In the genomic region with DNA sequence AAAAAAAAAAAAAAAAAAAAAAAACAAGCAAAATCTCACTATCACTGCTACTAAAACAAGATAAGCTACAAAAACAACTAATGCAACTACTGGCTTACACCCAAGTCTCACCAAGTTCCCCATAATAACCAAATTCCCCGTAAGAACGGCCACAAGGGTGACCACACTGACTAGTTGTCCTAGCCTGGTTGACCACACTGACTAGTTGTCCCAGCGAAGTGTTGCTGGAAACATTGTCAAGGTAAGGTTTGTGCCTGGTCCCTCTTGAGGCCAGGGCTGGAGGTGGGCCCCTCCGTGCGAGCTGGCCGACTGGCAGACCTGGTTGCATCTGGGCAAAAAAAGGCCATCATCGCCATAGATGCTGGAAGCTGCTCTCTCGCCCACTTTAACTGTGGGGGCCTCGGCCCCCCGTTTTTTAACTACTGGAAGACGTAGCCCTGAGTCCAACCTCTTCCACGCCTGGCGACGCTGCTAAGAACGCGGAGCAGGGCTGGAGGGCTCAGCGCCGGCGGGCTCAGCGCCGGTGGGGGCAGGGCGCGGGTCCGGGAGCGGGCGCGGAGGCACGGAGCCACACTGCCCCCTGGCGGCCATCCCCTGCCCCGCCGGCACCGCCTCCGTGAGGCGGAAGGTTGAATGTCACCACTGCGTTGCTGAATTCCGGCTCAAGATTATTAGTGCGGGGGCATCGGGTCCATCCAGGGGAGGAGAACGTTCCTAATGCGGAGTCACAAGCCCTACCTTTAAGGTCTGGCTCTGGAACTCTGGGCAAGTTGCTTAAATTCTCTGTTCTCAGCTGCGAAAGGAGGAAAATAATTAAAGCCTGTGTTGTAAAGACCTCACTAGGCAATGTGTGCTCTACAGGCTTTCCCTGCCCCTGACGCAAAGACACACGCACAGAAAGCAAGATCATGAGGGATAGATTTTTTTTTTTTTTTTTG, we compare ENCODE assay signal across 1 cellular context.
A peak's percentile ranks its signal among the peaks of the same experiment; 100 is the strongest.
TF ChIP-seq lines count a peak whose summit lies in the region.

No MANE protein-coding gene starts in this region.

TF ChIP-seq in H1, 55 proteins besides CTCF, POLR2A, EP300 and RAD21 (continues in another document):
- TF ChIP-seq EGR1 (IDR thresholded peaks at IDR 0.05; ENCODE audit: borderline replicate concordance, low read depth, low read length), result peak; percentile 39; the same call in 1 of the 2 replicates
- TF ChIP-seq, protein P1, sequence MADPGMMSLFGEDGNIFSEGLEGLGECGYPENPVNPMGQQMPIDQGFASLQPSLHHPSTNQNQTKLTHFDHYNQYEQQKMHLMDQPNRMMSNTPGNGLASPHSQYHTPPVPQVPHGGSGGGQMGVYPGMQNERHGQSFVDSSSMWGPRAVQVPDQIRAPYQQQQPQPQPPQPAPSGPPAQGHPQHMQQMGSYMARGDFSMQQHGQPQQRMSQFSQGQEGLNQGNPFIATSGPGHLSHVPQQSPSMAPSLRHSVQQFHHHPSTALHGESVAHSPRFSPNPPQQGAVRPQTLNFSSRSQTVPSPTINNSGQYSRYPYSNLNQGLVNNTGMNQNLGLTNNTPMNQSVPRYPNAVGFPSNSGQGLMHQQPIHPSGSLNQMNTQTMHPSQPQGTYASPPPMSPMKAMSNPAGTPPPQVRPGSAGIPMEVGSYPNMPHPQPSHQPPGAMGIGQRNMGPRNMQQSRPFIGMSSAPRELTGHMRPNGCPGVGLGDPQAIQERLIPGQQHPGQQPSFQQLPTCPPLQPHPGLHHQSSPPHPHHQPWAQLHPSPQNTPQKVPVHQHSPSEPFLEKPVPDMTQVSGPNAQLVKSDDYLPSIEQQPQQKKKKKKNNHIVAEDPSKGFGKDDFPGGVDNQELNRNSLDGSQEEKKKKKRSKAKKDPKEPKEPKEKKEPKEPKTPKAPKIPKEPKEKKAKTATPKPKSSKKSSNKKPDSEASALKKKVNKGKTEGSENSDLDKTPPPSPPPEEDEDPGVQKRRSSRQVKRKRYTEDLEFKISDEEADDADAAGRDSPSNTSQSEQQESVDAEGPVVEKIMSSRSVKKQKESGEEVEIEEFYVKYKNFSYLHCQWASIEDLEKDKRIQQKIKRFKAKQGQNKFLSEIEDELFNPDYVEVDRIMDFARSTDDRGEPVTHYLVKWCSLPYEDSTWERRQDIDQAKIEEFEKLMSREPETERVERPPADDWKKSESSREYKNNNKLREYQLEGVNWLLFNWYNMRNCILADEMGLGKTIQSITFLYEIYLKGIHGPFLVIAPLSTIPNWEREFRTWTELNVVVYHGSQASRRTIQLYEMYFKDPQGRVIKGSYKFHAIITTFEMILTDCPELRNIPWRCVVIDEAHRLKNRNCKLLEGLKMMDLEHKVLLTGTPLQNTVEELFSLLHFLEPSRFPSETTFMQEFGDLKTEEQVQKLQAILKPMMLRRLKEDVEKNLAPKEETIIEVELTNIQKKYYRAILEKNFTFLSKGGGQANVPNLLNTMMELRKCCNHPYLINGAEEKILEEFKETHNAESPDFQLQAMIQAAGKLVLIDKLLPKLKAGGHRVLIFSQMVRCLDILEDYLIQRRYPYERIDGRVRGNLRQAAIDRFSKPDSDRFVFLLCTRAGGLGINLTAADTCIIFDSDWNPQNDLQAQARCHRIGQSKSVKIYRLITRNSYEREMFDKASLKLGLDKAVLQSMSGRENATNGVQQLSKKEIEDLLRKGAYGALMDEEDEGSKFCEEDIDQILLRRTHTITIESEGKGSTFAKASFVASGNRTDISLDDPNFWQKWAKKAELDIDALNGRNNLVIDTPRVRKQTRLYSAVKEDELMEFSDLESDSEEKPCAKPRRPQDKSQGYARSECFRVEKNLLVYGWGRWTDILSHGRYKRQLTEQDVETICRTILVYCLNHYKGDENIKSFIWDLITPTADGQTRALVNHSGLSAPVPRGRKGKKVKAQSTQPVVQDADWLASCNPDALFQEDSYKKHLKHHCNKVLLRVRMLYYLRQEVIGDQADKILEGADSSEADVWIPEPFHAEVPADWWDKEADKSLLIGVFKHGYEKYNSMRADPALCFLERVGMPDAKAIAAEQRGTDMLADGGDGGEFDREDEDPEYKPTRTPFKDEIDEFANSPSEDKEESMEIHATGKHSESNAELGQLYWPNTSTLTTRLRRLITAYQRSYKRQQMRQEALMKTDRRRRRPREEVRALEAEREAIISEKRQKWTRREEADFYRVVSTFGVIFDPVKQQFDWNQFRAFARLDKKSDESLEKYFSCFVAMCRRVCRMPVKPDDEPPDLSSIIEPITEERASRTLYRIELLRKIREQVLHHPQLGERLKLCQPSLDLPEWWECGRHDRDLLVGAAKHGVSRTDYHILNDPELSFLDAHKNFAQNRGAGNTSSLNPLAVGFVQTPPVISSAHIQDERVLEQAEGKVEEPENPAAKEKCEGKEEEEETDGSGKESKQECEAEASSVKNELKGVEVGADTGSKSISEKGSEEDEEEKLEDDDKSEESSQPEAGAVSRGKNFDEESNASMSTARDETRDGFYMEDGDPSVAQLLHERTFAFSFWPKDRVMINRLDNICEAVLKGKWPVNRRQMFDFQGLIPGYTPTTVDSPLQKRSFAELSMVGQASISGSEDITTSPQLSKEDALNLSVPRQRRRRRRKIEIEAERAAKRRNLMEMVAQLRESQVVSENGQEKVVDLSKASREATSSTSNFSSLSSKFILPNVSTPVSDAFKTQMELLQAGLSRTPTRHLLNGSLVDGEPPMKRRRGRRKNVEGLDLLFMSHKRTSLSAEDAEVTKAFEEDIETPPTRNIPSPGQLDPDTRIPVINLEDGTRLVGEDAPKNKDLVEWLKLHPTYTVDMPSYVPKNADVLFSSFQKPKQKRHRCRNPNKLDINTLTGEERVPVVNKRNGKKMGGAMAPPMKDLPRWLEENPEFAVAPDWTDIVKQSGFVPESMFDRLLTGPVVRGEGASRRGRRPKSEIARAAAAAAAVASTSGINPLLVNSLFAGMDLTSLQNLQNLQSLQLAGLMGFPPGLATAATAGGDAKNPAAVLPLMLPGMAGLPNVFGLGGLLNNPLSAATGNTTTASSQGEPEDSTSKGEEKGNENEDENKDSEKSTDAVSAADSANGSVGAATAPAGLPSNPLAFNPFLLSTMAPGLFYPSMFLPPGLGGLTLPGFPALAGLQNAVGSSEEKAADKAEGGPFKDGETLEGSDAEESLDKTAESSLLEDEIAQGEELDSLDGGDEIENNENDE (IDR thresholded peaks at IDR 0.05; ENCODE audit: insufficient replicate concordance, low read length), result no peak
- no peak for TF ChIP-seq KDM5A (IDR thresholded peaks at IDR 0.05; ENCODE audit: low read length)
- TF ChIP-seq, protein P2, sequence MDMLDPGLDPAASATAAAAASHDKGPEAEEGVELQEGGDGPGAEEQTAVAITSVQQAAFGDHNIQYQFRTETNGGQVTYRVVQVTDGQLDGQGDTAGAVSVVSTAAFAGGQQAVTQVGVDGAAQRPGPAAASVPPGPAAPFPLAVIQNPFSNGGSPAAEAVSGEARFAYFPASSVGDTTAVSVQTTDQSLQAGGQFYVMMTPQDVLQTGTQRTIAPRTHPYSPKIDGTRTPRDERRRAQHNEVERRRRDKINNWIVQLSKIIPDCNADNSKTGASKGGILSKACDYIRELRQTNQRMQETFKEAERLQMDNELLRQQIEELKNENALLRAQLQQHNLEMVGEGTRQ (IDR thresholded peaks at IDR 0.05; ENCODE audit: low read length), result no peak
- no peak for TF ChIP-seq CHD1 (IDR thresholded peaks at IDR 0.05; ENCODE audit: low read depth, low read length)
- TF ChIP-seq HDAC6 (IDR thresholded peaks at IDR 0.05; ENCODE audit: low read depth, low read length), result no peak
- TF ChIP-seq FOSL1 (IDR thresholded peaks at IDR 0.05; ENCODE audit: insufficient read depth, low read depth, low read length), result no peak
- TF ChIP-seq SIN3A (conservative IDR thresholded peaks at IDR 0.05 in 1 of 2, IDR thresholded peaks at IDR 0.05 in 1 of 2; ENCODE audit: low read depth in 1 of 2, low read length in 2 of 2), result no peak; a peak in 1 of 4 replicates
- TF ChIP-seq CBX8 (IDR thresholded peaks at IDR 0.05; ENCODE audit: borderline replicate concordance, low read depth, low read length), result no peak
- TF ChIP-seq YY1 (IDR thresholded peaks at IDR 0.05; ENCODE audit: low read depth, low read length), result 0 out of 2 replicates have a peak, but pooled peaks have one; percentile 53
- peak; percentile 66 for TF ChIP-seq E2F6 (IDR thresholded peaks at IDR 0.05)
- no peak for TF ChIP-seq BCL11A (IDR thresholded peaks at IDR 0.05; ENCODE audit: low read depth in 2 of 2, low read length in 2 of 2)
- peak; percentile 61; the same call in 1 of the 2 replicates for TF ChIP-seq KDM1A (IDR thresholded peaks at IDR 0.05; ENCODE audit: borderline replicate concordance, low read length)
- TF ChIP-seq CHD2 (IDR thresholded peaks at IDR 0.05; ENCODE audit: low read length), result 0 out of 2 replicates have a peak, but pooled peaks have one; percentile 57
- peak; percentile 73; the same call in 1 of the 2 replicates for TF ChIP-seq GABPA (IDR thresholded peaks at IDR 0.05; ENCODE audit: borderline replicate concordance, insufficient read depth, low read length)
- TF ChIP-seq, protein P3, sequence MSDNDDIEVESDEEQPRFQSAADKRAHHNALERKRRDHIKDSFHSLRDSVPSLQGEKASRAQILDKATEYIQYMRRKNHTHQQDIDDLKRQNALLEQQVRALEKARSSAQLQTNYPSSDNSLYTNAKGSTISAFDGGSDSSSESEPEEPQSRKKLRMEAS (IDR thresholded peaks at IDR 0.05), result peak; percentile 60; the same call in 1 of the 2 replicates
- TF ChIP-seq CEBPB (IDR thresholded peaks at IDR 0.05; ENCODE audit: low read depth, low read length), result peak; percentile 5; the same call in 1 of the 2 replicates
- TF ChIP-seq RBBP5 (IDR thresholded peaks at IDR 0.05; ENCODE audit: borderline replicate concordance, low read depth, low read length), result peak; percentile 45; the same call in 1 of the 2 replicates
- TF ChIP-seq JUN (IDR thresholded peaks at IDR 0.05; ENCODE audit: low read depth, low read length), result no peak
- no peak; the same call in 1 of the 2 replicates for TF ChIP-seq RFX5 (IDR thresholded peaks at IDR 0.05; ENCODE audit: borderline replicate concordance, low read depth, low read length)
- peak; percentile 80 for TF ChIP-seq BRCA1 (IDR thresholded peaks at IDR 0.05; ENCODE audit: low read depth, low read length)
- TF ChIP-seq PHF8 (conservative IDR thresholded peaks at IDR 0.05; ENCODE audit: low read depth, low read length), result no peak
- TF ChIP-seq TBP (IDR thresholded peaks at IDR 0.05; ENCODE audit: low read depth, low read length), result no peak
- TF ChIP-seq TAF7 (optimal IDR thresholded peaks at IDR 0.05; ENCODE audit: borderline replicate concordance, low read depth, low read length), result peak; percentile 59
- TF ChIP-seq CREB1 (IDR thresholded peaks at IDR 0.05), result peak; percentile 35; the same call in 1 of the 2 replicates
- no peak for TF ChIP-seq MAFK (IDR thresholded peaks at IDR 0.05; ENCODE audit: low read depth, low read length)
- no peak for TF ChIP-seq EZH2 (IDR thresholded peaks at IDR 0.05; ENCODE audit: low read depth, low read length, severe bottlenecking)
- TF ChIP-seq CBX5 (IDR thresholded peaks at IDR 0.05; ENCODE audit: low read depth, low read length), result no peak
- peak; percentile 69 for TF ChIP-seq KDM4A (IDR thresholded peaks at IDR 0.05; ENCODE audit: low read depth, low read length, severe bottlenecking)
- TF ChIP-seq, protein P4, sequence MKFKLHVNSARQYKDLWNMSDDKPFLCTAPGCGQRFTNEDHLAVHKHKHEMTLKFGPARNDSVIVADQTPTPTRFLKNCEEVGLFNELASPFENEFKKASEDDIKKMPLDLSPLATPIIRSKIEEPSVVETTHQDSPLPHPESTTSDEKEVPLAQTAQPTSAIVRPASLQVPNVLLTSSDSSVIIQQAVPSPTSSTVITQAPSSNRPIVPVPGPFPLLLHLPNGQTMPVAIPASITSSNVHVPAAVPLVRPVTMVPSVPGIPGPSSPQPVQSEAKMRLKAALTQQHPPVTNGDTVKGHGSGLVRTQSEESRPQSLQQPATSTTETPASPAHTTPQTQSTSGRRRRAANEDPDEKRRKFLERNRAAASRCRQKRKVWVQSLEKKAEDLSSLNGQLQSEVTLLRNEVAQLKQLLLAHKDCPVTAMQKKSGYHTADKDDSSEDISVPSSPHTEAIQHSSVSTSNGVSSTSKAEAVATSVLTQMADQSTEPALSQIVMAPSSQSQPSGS (IDR thresholded peaks at IDR 0.05; ENCODE audit: low read length), result 0 out of 2 replicates have a peak, but pooled peaks have one; percentile 50
- TF ChIP-seq ZNF274 (IDR thresholded peaks at IDR 0.05; ENCODE audit: borderline replicate concordance, extremely low read depth, low read length), result no peak
- TF ChIP-seq POLR2AphosphoS5 (IDR thresholded peaks at IDR 0.05; ENCODE audit: low read depth, low read length), result no peak
- TF ChIP-seq TEAD4 (IDR thresholded peaks at IDR 0.05; ENCODE audit: low read depth, low read length), result peak; percentile 69
- TF ChIP-seq SRF (IDR thresholded peaks at IDR 0.05; ENCODE audit: low read depth, low read length), result no peak
- no peak for TF ChIP-seq POU5F1 (IDR thresholded peaks at IDR 0.05; ENCODE audit: low read depth, low read length)
- no peak for TF ChIP-seq SIRT6 (IDR thresholded peaks at IDR 0.05; ENCODE audit: low read length)
- no peak for TF ChIP-seq HDAC2 (IDR thresholded peaks at IDR 0.05; ENCODE audit: borderline replicate concordance in 1 of 2, low read depth in 2 of 2, low read length in 2 of 2)
- TF ChIP-seq NRF1 (IDR thresholded peaks at IDR 0.05; ENCODE audit: low read depth, low read length), result no peak
- no peak for TF ChIP-seq RXRA (IDR thresholded peaks at IDR 0.05; ENCODE audit: insufficient read depth, low read depth, low read length)
- no peak for TF ChIP-seq TAF1 (IDR thresholded peaks at IDR 0.05; ENCODE audit: low read depth, low read length)
- no peak for TF ChIP-seq SAP30 (IDR thresholded peaks at IDR 0.05; ENCODE audit: insufficient read depth, insufficient replicate concordance, low read length)
- TF ChIP-seq SP1 (IDR thresholded peaks at IDR 0.05; ENCODE audit: low read depth, low read length), result no peak
- TF ChIP-seq JUND (IDR thresholded peaks at IDR 0.05; ENCODE audit: low read length), result no peak
- peak; percentile 48 for TF ChIP-seq NANOG (IDR thresholded peaks at IDR 0.05; ENCODE audit: insufficient read depth, low read depth, low read length, poor library complexity, severe bottlenecking)
- no peak for TF ChIP-seq SIX5 (IDR thresholded peaks at IDR 0.05; ENCODE audit: low read depth, low read length)
- TF ChIP-seq SP4 (IDR thresholded peaks at IDR 0.05; ENCODE audit: low read length), result no peak
- no peak for TF ChIP-seq SUZ12 (IDR thresholded peaks at IDR 0.05; ENCODE audit: low read length)
- no peak for TF ChIP-seq ATF3 (IDR thresholded peaks at IDR 0.05; ENCODE audit: insufficient read depth, low read depth, low read length)
- TF ChIP-seq RNF2 (IDR thresholded peaks at IDR 0.05; ENCODE audit: borderline replicate concordance, low read depth, low read length, missing control alignments, poor library complexity, severe bottlenecking), result no peak
- TF ChIP-seq ASH2L (IDR thresholded peaks at IDR 0.05; ENCODE audit: low read length), result peak; percentile 70
- TF ChIP-seq SP2 (IDR thresholded peaks at IDR 0.05; ENCODE audit: low read length), result no peak
- no peak for TF ChIP-seq CTBP2 (IDR thresholded peaks at IDR 0.05; ENCODE audit: borderline replicate concordance, insufficient read depth, insufficient read length, low read length)
- no peak for TF ChIP-seq BACH1 (IDR thresholded peaks at IDR 0.05; ENCODE audit: low read length)
